ENCODE assay signal across 8 cellular contexts in the genomic region with DNA sequence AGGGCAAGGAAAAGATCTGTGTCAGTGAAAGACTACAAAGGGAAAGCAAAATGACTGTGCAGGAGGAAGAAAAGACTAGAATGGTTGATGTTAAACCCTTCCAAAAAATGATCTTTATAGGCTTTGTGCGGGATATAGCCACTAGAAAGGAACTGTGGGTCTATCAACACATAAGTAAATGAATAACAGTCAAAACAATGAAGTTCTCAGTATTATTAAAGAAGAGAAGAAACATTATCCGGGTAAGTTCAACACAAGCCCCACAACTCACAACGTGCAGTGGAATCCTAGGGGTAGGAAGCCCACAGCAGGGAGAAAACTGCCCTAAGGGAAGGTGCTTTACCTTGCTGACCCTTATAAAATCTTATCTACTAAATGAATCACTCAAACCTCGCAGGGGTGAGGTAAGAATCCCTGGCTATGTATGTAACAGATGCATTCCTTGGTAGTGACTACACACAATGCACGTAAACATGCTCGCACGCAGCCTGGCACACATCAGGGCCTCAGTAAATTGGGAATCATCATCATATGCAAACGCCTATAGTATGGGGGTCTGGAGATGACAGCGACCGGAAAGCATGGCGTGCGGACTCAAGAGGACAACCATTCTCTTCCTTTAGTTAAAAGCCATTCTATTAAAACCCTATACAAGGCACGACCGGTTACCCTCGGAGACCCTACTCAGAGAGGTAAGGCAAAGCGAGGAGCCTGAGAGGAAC. TPM values are rescaled to one million over a fixed set of nuclear protein-coding genes. Genes with fewer than 3 reads are reported as not detected.
DNase-seq lines count a peak whose midpoint lies in the region; ATAC-seq and TF ChIP-seq lines count a peak whose summit lies in the region.

No MANE protein-coding gene starts in this region.

- H4K20me1 ChIP-seq in SK-N-SH (ENCODE audit: insufficient read depth) = no peaks in the 10 kb centered on the region

- TF ChIP-seq CTCF in SK-N-SH (IDR thresholded peaks at IDR 0.05) (peak; percentile 42; the same call in 1 of the 2 replicates), fibroblast of mammary gland (conservative IDR thresholded peaks at IDR 0.05; ENCODE audit: control insufficient read depth, insufficient read depth, low read depth, low read length) (no peak)

- H3K9me2 ChIP-seq in SK-N-SH = no peaks in the 10 kb centered on the region

- peaks cover 11% of the 10 kb centered on the region for H3F3A ChIP-seq in SK-N-SH (replicated peaks; ENCODE audit: insufficient read depth)

- H3K27me3 ChIP-seq in ACC112 (ENCODE audit: insufficient read depth, low read length) (peaks cover 86% of the 10 kb centered on the region), SK-N-SH (ENCODE audit: insufficient read depth) (peaks cover 44% of the 10 kb centered on the region), rectal smooth muscle tissue (ENCODE audit: control insufficient read depth, insufficient read depth, low read length) (peaks cover 9% of the 10 kb centered on the region)

- ATAC-seq in GM18520 (IDR thresholded peaks at IDR 0.05; ENCODE audit: unreplicated experiment) (peak; percentile 3), HG03025 (IDR thresholded peaks at IDR 0.05; ENCODE audit: low FRiP score, unreplicated experiment) (peak; percentile 29)

- H3K36me3 ChIP-seq in ACC112 (ENCODE audit: insufficient read depth, low read length) (no peaks in the 10 kb centered on the region), SK-N-SH (replicated peaks in 1 of 2; ENCODE audit: control insufficient read depth in 1 of 2, insufficient read depth in 2 of 2, low read length in 1 of 2) (no peaks in the 10 kb centered on the region), rectal smooth muscle tissue (ENCODE audit: control insufficient read depth, insufficient read depth, low read length) (no peaks in the 10 kb centered on the region)

- H3K9ac ChIP-seq in SK-N-SH (no peak overlapping the region), rectal smooth muscle tissue (ENCODE audit: low read length) (peak overlapping the region; percentile 16)

- H2AFZ ChIP-seq in ACC112 (ENCODE audit: low read length, unreplicated experiment) (peak overlapping the region; percentile 92), SK-N-SH (ENCODE audit: low read depth) (peak overlapping the region; percentile 97)

- H3K4me1 ChIP-seq in ACC112 (ENCODE audit: control insufficient read depth, insufficient read depth, low read length, unreplicated experiment) (peaks cover 3% of the 10 kb centered on the region), SK-N-SH (ENCODE audit: control insufficient read depth in 1 of 2, insufficient read depth in 2 of 2, low read depth in 1 of 2, low read length in 1 of 2) (peaks cover 5 to 8% of the 10 kb centered on the region in 2 experiments; a peak in 2 of 4 replicates), rectal smooth muscle tissue (ENCODE audit: control insufficient read depth, insufficient read depth, low read length) (peaks cover 7% of the 10 kb centered on the region)

- H3K9me3 ChIP-seq in SK-N-SH = no peaks in the 10 kb centered on the region

- no peak for TF ChIP-seq EP300 in SK-N-SH (IDR thresholded peaks at IDR 0.05; ENCODE audit: borderline replicate concordance in 1 of 2, low read depth in 1 of 2, low read length in 1 of 2)

- POLR2A ChIA-PET in SK-N-SH (lab: Yijun Ruan, JAX) = no interaction called here

- no peak for DNase-seq in SK-N-SH
- DNase-seq in fibroblast of mammary gland (ENCODE audit: low read depth) = peak; percentile 62
- DNase-seq in amygdala (lab: John Stamatoyannopoulos, UW) = no peak
- DNase-seq in substantia nigra (lab: John Stamatoyannopoulos, UW) = no peak

- no peak for TF ChIP-seq RAD21 in SK-N-SH (IDR thresholded peaks at IDR 0.05; ENCODE audit: low read length)

- no peaks in the 10 kb centered on the region for H3K79me2 ChIP-seq in ACC112 (ENCODE audit: control insufficient read depth, insufficient read depth, low read length, unreplicated experiment)
- H3K79me2 ChIP-seq in SK-N-SH (ENCODE audit: insufficient read depth) = no peaks in the 10 kb centered on the region

- CTCF ChIA-PET in SK-N-SH (lab: Yijun Ruan, JAX) = no interaction called here

- H3K27ac ChIP-seq in ACC112 (ENCODE audit: low read depth, low read length) (peak overlapping the region; percentile 65), SK-N-SH (ENCODE audit: low read depth in 2 of 2, low read length in 1 of 2) (no peak overlapping the region), rectal smooth muscle tissue (ENCODE audit: low read depth, low read length) (no peak overlapping the region), substantia nigra (ENCODE audit: low read depth, low read length, poor library complexity, severe bottlenecking) (no peak overlapping the region)

- H3K4me3 ChIP-seq in ACC112 (ENCODE audit: low read depth, low read length) (peak overlapping the region; percentile 84), SK-N-SH (ENCODE audit: low read depth in 2 of 2, low read length in 1 of 2) (peak overlapping the region; percentile 64 to 81), fibroblast of mammary gland (ENCODE audit: control insufficient read depth, low read depth, low read length) (peak overlapping the region; percentile 64), rectal smooth muscle tissue (ENCODE audit: low read length) (peak overlapping the region; percentile 62)

- 4% methylated on average over 16 of the region's 16 CpGs for WGBS in SK-N-SH (ENCODE audit: low lambda C conversion rate)

- peak overlapping the region; percentile 91 for H3K4me2 ChIP-seq in SK-N-SH

TF ChIP-seq in SK-N-SH, 30 proteins besides CTCF, POLR2A, EP300 and RAD21:
- no peak for TF ChIP-seq FOXM1 (IDR thresholded peaks at IDR 0.05; ENCODE audit: low read depth)
- TF ChIP-seq MXI1 (IDR thresholded peaks at IDR 0.05; ENCODE audit: low read depth, low read length) = 0 out of 2 replicates have a peak, but pooled peaks have one; percentile 26

RNA-seq across cellular contexts. Expression of a gene that starts 11.3 kb away (rescaled TPM):
- 0.02 and 0.07 TPM in 2 replicates for polyA plus RNA-seq in SK-N-SH (2012; rRNA removed)
- polyA plus RNA-seq in SK-N-SH (2012; cell fraction: cytosol; rRNA removed) = 0.05 TPM in 2 replicates
- 0.07 TPM in 1 of 2 replicates, not detected in the other for polyA plus RNA-seq in SK-N-SH (2012; cell fraction: nucleus; rRNA removed)
